In the genomic region with DNA sequence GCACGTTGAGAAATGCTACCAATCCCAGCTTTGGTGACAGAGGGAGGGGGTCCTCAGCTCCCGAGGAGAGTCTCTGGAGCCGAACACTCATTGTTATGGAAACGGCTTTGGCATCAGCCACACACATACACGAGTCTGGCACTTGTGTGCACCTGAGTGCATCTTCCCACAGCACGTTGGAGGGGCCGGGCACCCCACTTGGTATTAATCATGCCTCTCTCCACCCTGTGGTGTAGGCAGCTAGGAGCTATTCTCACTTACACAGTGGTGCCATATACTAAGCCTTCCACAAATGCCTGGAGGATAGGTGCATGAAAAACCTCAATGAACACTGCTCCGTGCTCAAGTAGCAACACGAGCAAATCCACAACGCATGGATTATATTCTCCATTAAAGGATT, we compare ENCODE assay signal across 24 cellular contexts.
A peak's percentile ranks its signal among the peaks of the same experiment; 100 is the strongest.
DNase-seq lines count a peak whose midpoint lies in the region; ATAC-seq, FAIRE-seq and TF ChIP-seq lines count a peak whose summit lies in the region.
"Had no signal": no experiment of that assay in that cellular context is flagged by ENCODE, and none has a peak within 500 bp of the region (broad histone marks: within the 10 kb centered on the region; RNA-seq: fewer than 3 reads in every experiment).

No MANE protein-coding gene starts in this region.

- H4K20me1 ChIP-seq in mammary epithelial cell (ENCODE audit: insufficient read depth, low read length), result no peaks in the 10 kb centered on the region
- H4K20me1 ChIP-seq in keratinocyte (ENCODE audit: control insufficient read depth, extremely low read depth, insufficient read depth, low read length), result no peaks in the 10 kb centered on the region

- WGBS in mammary epithelial cell (ENCODE audit: low coverage, missing lambda C conversion rate), result 89% methylated on average over 10 of the region's 10 CpGs

- FAIRE-seq in keratinocyte (lab: Jason Lieb, UNC) (peak; percentile 44), urothelium cell line (lab: Jason Lieb, UNC) (no peak)

- no peaks in the 10 kb centered on the region for H3K9me3 ChIP-seq in mammary epithelial cell (replicated peaks; ENCODE audit: insufficient read depth, low read length)
- no peaks in the 10 kb centered on the region for H3K9me3 ChIP-seq in keratinocyte (ENCODE audit: control insufficient read depth, low read depth, low read length)
- H3K9me3 ChIP-seq in BE2C, result no peaks in the 10 kb centered on the region

- no peak overlapping the region for H3K27ac Mint-ChIP-seq in activated CD8-positive, alpha-beta memory T cell treated with anti-CD3 and anti-CD28 coated beads, Interleukin-2, amount 10 ng/mL, durations not matched to agents 7 days and 5 days
- H3K27ac Mint-ChIP-seq: activated naive CD4-positive, alpha-beta T cell treated with anti-CD3 and anti-CD28 coated beads, Interleukin-2, amount 10 ng/mL, durations not matched to agents 7 days and 5 days; brain; CD4-positive, CD25-positive, alpha-beta regulatory T cell; dendritic cell treated with granulocyte-macrophage colony-stimulating factor and Interleukin-4, amounts not matched to agents 40 ng/mL and 50 ng/mL, for 4 days; immature natural killer cell; naive thymus-derived CD8-positive, alpha-beta T cell had no signal

- in situ Hi-C loops in mammary epithelial cell (cut with MboI; ENCODE audit: low sequenced_read_pairs in 2 of 2), result no loop called here

- H3K27ac ChIP-seq in mammary epithelial cell (ENCODE audit: insufficient read depth, low read depth, low read length), result peak overlapping the region; percentile 20
- H3K27ac ChIP-seq in keratinocyte (ENCODE audit: control insufficient read depth, insufficient read depth, low read length), result peak overlapping the region; percentile 51
- H3K27ac ChIP-seq: HL-60, VCaP had no signal

- ATAC-seq in activated CD8-positive, alpha-beta memory T cell treated with anti-CD3 and anti-CD28 coated beads, Interleukin-2, amount 10 ng/mL, durations not matched to agents 7 days and 5 days, result no peak
- no peak for ATAC-seq in GM21737 (IDR thresholded peaks at IDR 0.05; ENCODE audit: unreplicated experiment)
- ATAC-seq: naive thymus-derived CD8-positive, alpha-beta T cell had no signal

- H2AFZ ChIP-seq in mammary epithelial cell (ENCODE audit: low read depth, low read length) (no peak overlapping the region), keratinocyte (ENCODE audit: control insufficient read depth, low read length) (no peak overlapping the region)

- DNase-seq in activated CD8-positive, alpha-beta memory T cell treated with anti-CD3 and anti-CD28 coated beads, Interleukin-2, amount 50 U/mL, for 48 hours, result peak; percentile 23
- no peak for DNase-seq in activated CD8-positive, alpha-beta memory T cell treated with anti-CD3 and anti-CD28 coated beads, Interleukin-2, amount 10 ng/mL, durations not matched to agents 7 days and 5 days
- DNase-seq in mammary epithelial cell (no peak), keratinocyte (ENCODE audit: low read depth, low spot score) (peak; percentile 52), urothelium cell line (ENCODE audit: low spot score) (peak; percentile 41), Ammon's horn (ENCODE audit: low spot score) (no peak), BE2C (no peak)
- DNase-seq: activated naive CD4-positive, alpha-beta T cell treated with anti-CD3 and anti-CD28 coated beads, Interleukin-2, amount 10 ng/mL, durations not matched to agents 7 days and 5 days; CD4-positive, CD25-positive, alpha-beta regulatory T cell; DND-41; immature natural killer cell; MV-4-11; naive thymus-derived CD8-positive, alpha-beta T cell; NCI-H2029; posterior cingulate gyrus; stimulated activated CD8-positive, alpha-beta memory T cell treated with anti-CD3 and anti-CD28 coated beads, Interleukin-4, amount 100 ng/mL, for 48 hours; T-helper 1 cell had no signal

- H3K4me1 Mint-ChIP-seq in activated CD8-positive, alpha-beta memory T cell treated with anti-CD3 and anti-CD28 coated beads, Interleukin-2, amount 10 ng/mL, durations not matched to agents 7 days and 5 days, result no peaks in the 10 kb centered on the region
- H3K4me1 Mint-ChIP-seq: activated naive CD4-positive, alpha-beta T cell treated with anti-CD3 and anti-CD28 coated beads, Interleukin-2, amount 10 ng/mL, durations not matched to agents 7 days and 5 days; CD4-positive, CD25-positive, alpha-beta regulatory T cell; immature natural killer cell; naive thymus-derived CD8-positive, alpha-beta T cell had no signal

- TF ChIP-seq CTCF in mammary epithelial cell (conservative IDR thresholded peaks at IDR 0.05 in 1 of 2, IDR thresholded peaks at IDR 0.05 in 1 of 2; ENCODE audit: extremely low read depth in 1 of 2, insufficient read depth in 1 of 2, low read depth in 1 of 2, low read length in 2 of 2), result no peak
- no peak for TF ChIP-seq CTCF in keratinocyte (optimal IDR thresholded peaks at IDR 0.05 in 1 of 3, IDR thresholded peaks at IDR 0.05 in 1 of 3, conservative IDR thresholded peaks at IDR 0.05 in 1 of 3; ENCODE audit: extremely low read depth in 1 of 3, insufficient read depth in 2 of 3, low read length in 3 of 3)
- no peak for TF ChIP-seq CTCF in BE2C (IDR thresholded peaks at IDR 0.05; ENCODE audit: low read depth, low read length)

- no peaks in the 10 kb centered on the region for H3K9me1 ChIP-seq in keratinocyte (ENCODE audit: control insufficient read depth, extremely low read depth, insufficient read depth, low read length)

- no peaks in the 10 kb centered on the region for H3K9me3 Mint-ChIP-seq in activated CD8-positive, alpha-beta memory T cell treated with anti-CD3 and anti-CD28 coated beads, Interleukin-2, amount 10 ng/mL, durations not matched to agents 7 days and 5 days (ENCODE audit: low read depth)
- H3K9me3 Mint-ChIP-seq: activated naive CD4-positive, alpha-beta T cell treated with anti-CD3 and anti-CD28 coated beads, Interleukin-2, amount 10 ng/mL, durations not matched to agents 7 days and 5 days; brain; CD4-positive, CD25-positive, alpha-beta regulatory T cell; dendritic cell treated with granulocyte-macrophage colony-stimulating factor and Interleukin-4, amounts not matched to agents 40 ng/mL and 50 ng/mL, for 4 days; immature natural killer cell; naive thymus-derived CD8-positive, alpha-beta T cell had no signal

- no peak overlapping the region for H3K4me3 ChIP-seq in mammary epithelial cell (replicated peaks in 1 of 3; ENCODE audit: insufficient read depth in 1 of 3, low read depth in 2 of 3, low read length in 3 of 3)
- no peak overlapping the region for H3K4me3 ChIP-seq in keratinocyte (ENCODE audit: control insufficient read depth in 2 of 3, extremely low read depth in 1 of 3, insufficient read depth in 2 of 3, low read depth in 1 of 3, low read length in 3 of 3)
- no peak overlapping the region for H3K4me3 ChIP-seq in BE2C (ENCODE audit: low read depth, low read length)
- H3K4me3 ChIP-seq: lung, skin epidermis had no signal

- CTCF ChIA-PET in activated CD8-positive, alpha-beta memory T cell treated with anti-CD3 and anti-CD28 coated beads, Interleukin-2, amount 10 ng/mL, durations not matched to agents 7 days and 5 days (lab: Charles Lee), result no interaction called here
- CTCF ChIA-PET in mammary epithelial cell (lab: Charles Lee; ENCODE audit: low non-redundant PET), result no interaction called here

- dilution Hi-C loops in mammary epithelial cell (cut with HindIII; ENCODE audit: low sequenced_read_pairs) (no loop called here), keratinocyte (cut with MboI; ENCODE audit: extremely low pct_ligation_motif_present, low sequenced_read_pairs) (no loop called here)

- H3K4me3 Mint-ChIP-seq in activated CD8-positive, alpha-beta memory T cell treated with anti-CD3 and anti-CD28 coated beads, Interleukin-2, amount 10 ng/mL, durations not matched to agents 7 days and 5 days, result no peak overlapping the region
- H3K4me3 Mint-ChIP-seq: activated naive CD4-positive, alpha-beta T cell treated with anti-CD3 and anti-CD28 coated beads, Interleukin-2, amount 10 ng/mL, durations not matched to agents 7 days and 5 days; brain; CD4-positive, CD25-positive, alpha-beta regulatory T cell; dendritic cell treated with granulocyte-macrophage colony-stimulating factor and Interleukin-4, amounts not matched to agents 40 ng/mL and 50 ng/mL, for 4 days; immature natural killer cell; naive thymus-derived CD8-positive, alpha-beta T cell had no signal

- peaks cover 2% of the 10 kb centered on the region for H3K27me3 Mint-ChIP-seq in activated CD8-positive, alpha-beta memory T cell treated with anti-CD3 and anti-CD28 coated beads, Interleukin-2, amount 10 ng/mL, durations not matched to agents 7 days and 5 days
- H3K27me3 Mint-ChIP-seq: CD4-positive, CD25-positive, alpha-beta regulatory T cell; dendritic cell treated with granulocyte-macrophage colony-stimulating factor and Interleukin-4, amounts not matched to agents 40 ng/mL and 50 ng/mL, for 4 days had no signal

- H3K9ac ChIP-seq in mammary epithelial cell (ENCODE audit: insufficient read depth, low read length) (no peak overlapping the region), keratinocyte (ENCODE audit: control insufficient read depth, extremely low read depth, insufficient read depth, low read length) (no peak overlapping the region)

- intact Hi-C loops in mammary epithelial cell (cut with micrococcal nuclease), result no loop called here

- no TSS peak for BruUV-seq in mammary epithelial cell (replicated peaks; lab: Mats Ljungman, UMichigan)

- H3K4me2 ChIP-seq in mammary epithelial cell (ENCODE audit: insufficient read depth, low read depth, low read length) (no peak overlapping the region), keratinocyte (ENCODE audit: control insufficient read depth, extremely low read depth, insufficient read depth, low read depth, low read length) (peak overlapping the region; percentile 33)

- peaks cover 22% of the 10 kb centered on the region for H3K4me1 ChIP-seq in mammary epithelial cell (ENCODE audit: insufficient read depth, low read length)
- H3K4me1 ChIP-seq in keratinocyte (ENCODE audit: control insufficient read depth, extremely low read depth, insufficient read depth, low read length), result peaks cover 19% of the 10 kb centered on the region
- no peaks in the 10 kb centered on the region for H3K4me1 ChIP-seq in BE2C

- H3K36me3 Mint-ChIP-seq in activated CD8-positive, alpha-beta memory T cell treated with anti-CD3 and anti-CD28 coated beads, Interleukin-2, amount 10 ng/mL, durations not matched to agents 7 days and 5 days, result no peaks in the 10 kb centered on the region
- H3K36me3 Mint-ChIP-seq: activated naive CD4-positive, alpha-beta T cell treated with anti-CD3 and anti-CD28 coated beads, Interleukin-2, amount 10 ng/mL, durations not matched to agents 7 days and 5 days; brain; CD4-positive, CD25-positive, alpha-beta regulatory T cell; immature natural killer cell; naive thymus-derived CD8-positive, alpha-beta T cell had no signal

- H3K36me3 ChIP-seq in mammary epithelial cell (ENCODE audit: insufficient read depth, low read length) (no peaks in the 10 kb centered on the region), keratinocyte (ENCODE audit: control insufficient read depth in 2 of 2, extremely low read depth in 1 of 2, insufficient read depth in 2 of 2, low read length in 2 of 2) (no peaks in the 10 kb centered on the region), BE2C (peaks cover 75% of the 10 kb centered on the region)

- H3K27me3 ChIP-seq in mammary epithelial cell (ENCODE audit: insufficient read depth, low read length) (no peaks in the 10 kb centered on the region), keratinocyte (ENCODE audit: control insufficient read depth, extremely low read depth, insufficient read depth, low read length) (no peaks in the 10 kb centered on the region), BE2C (no peaks in the 10 kb centered on the region)

- no peaks in the 10 kb centered on the region for H3K79me2 ChIP-seq in mammary epithelial cell (ENCODE audit: insufficient read depth, low read length)
- H3K79me2 ChIP-seq in keratinocyte (ENCODE audit: control insufficient read depth, insufficient read depth, low read length), result no peaks in the 10 kb centered on the region

Comparison
In these comparisons a context has a peak if more than half of its experiments do, and no peak if none do; other contexts are left out.
1. DNase-seq: peak in activated CD8-positive, alpha-beta memory T cell treated with anti-CD3 and anti-CD28 coated beads, Interleukin-2, amount 50 U/mL, for 48 hours (single experiment), keratinocyte (single experiment) and urothelium cell line (single experiment); none in activated CD8-positive, alpha-beta memory T cell treated with anti-CD3 and anti-CD28 coated beads, Interleukin-2, amount 10 ng/mL, durations not matched to agents 7 days and 5 days (single experiment), mammary epithelial cell (single experiment), Ammon's horn (single experiment) and BE2C (single experiment).